8 cellular contexts compared by ENCODE assay signal in genomic region chr5:173327084-173327947, GRCh38. TPM values are rescaled to one million over a fixed set of nuclear protein-coding genes. Genes with fewer than 3 reads are reported as not detected.
A peak's percentile ranks its signal among the peaks of the same experiment; 100 is the strongest.
DNase-seq lines count a peak whose midpoint lies in the region; ATAC-seq and TF ChIP-seq lines count a peak whose summit lies in the region.

No MANE protein-coding gene starts in this region.

- 3 to 9% methylated on average over 19 to 58 of the region's 76 CpGs for WGBS in upper lobe of left lung, 2 donors

- TF ChIP-seq EP300 in upper lobe of left lung (IDR thresholded peaks at IDR 0.05), result no peak

- H3K36me3 ChIP-seq in upper lobe of left lung, result no peaks in the 10 kb centered on the region

- TF ChIP-seq POLR2A in upper lobe of left lung (IDR thresholded peaks at IDR 0.05), result no peak

- peak in 1 of 2 donors; percentile 1 for ATAC-seq in upper lobe of left lung (ENCODE audit: low FRiP score in 2 of 2)

- peaks cover 50 to 67% (median 56%) of the 10 kb centered on the region in 4 donors for H3K4me1 ChIP-seq in upper lobe of left lung

- no peaks in the 10 kb centered on the region for H3K9me3 ChIP-seq in upper lobe of left lung

- H3K4me3 ChIP-seq in upper lobe of left lung, result peak overlapping the region; percentile 18 to 51 (median 38)

- peak overlapping the region in 3 of 4 donors; percentile 26 to 69 (median 59) for H3K27ac ChIP-seq in upper lobe of left lung

- peak; percentile 18 for DNase-seq in stimulated activated CD4-positive, alpha-beta T cell treated with anti-CD3 and anti-CD28 coated beads, Interleukin-1b, Interleukin-23, amount 100 ng/mL, for 48 hours
- no peak for DNase-seq in stimulated activated CD4-positive, alpha-beta T cell treated with anti-CD3 and anti-CD28 coated beads, Interleukin-4, amount 100 ng/mL, for 1 hour
- DNase-seq in activated naive CD4-positive, alpha-beta T cell treated with anti-CD3 and anti-CD28 coated beads, Interleukin-2, amount 50 U/mL, for 16 hours, result peak; percentile 23
- peak; percentile 61 for DNase-seq in iPS-NIHi11 (ENCODE audit: low spot score)
- peak in 1 of 2 donors; percentile 83 for DNase-seq in upper lobe of left lung
- DNase-seq in superior temporal gyrus (ENCODE audit: extremely low spot score), result no peak
- DNase-seq in C1 segment of cervical spinal cord (lab: John Stamatoyannopoulos, UW), result no peak
- DNase-seq in NCI-H2081 treated with DMSO at 0.1 percent for 48 hours (lab: John Stamatoyannopoulos, UW), result no peak

- TF ChIP-seq CTCF in upper lobe of left lung (IDR thresholded peaks at IDR 0.05), result no peak

- H3K27me3 ChIP-seq in upper lobe of left lung, result peaks cover 0 to 28% (median 11%) of the 10 kb centered on the region in 4 donors

RNA-seq across cellular contexts. Expression of gene STC2, which starts 0.9 kb away (rescaled TPM):
- 10 to 100 TPM in 2 of 6 donors, 1 to 10 TPM in 4; 1.0 to 11.4 (median 6.2) TPM for total RNA-seq in upper lobe of left lung

Comparison
In these comparisons a context has a peak if more than half of its experiments do, and no peak if none do; other contexts are left out.
1. DNase-seq: peak in stimulated activated CD4-positive, alpha-beta T cell treated with anti-CD3 and anti-CD28 coated beads, Interleukin-1b, Interleukin-23, amount 100 ng/mL, for 48 hours (single experiment), activated naive CD4-positive, alpha-beta T cell treated with anti-CD3 and anti-CD28 coated beads, Interleukin-2, amount 50 U/mL, for 16 hours (single experiment) and iPS-NIHi11 (single experiment); none in stimulated activated CD4-positive, alpha-beta T cell treated with anti-CD3 and anti-CD28 coated beads, Interleukin-4, amount 100 ng/mL, for 1 hour (single experiment), superior temporal gyrus (single experiment), C1 segment of cervical spinal cord (0 of 14) and NCI-H2081 treated with DMSO at 0.1 percent for 48 hours (single experiment).